2 cellular contexts compared by ENCODE assay signal in the genomic region with DNA sequence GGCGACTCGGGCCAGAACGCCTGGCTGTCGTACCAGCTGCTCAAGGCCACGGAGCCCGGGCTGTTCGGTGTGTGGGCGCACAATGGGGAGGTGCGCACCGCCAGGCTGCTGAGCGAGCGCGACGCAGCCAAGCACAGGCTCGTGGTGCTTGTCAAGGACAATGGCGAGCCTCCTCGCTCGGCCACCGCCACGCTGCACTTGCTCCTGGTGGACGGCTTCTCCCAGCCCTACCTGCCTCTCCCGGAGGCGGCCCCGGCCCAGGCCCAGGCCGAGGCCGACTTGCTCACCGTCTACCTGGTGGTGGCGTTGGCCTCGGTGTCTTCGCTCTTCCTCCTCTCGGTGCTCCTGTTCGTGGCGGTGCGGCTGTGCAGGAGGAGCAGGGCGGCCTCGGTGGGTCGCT. TPM values are rescaled to one million over a fixed set of nuclear protein-coding genes. Genes with fewer than 3 reads are reported as not detected.
"Had no signal": no experiment of that assay in that cellular context is flagged by ENCODE, and none has a peak within 500 bp of the region (broad histone marks: within the 10 kb centered on the region; RNA-seq: fewer than 3 reads in every experiment).

No MANE protein-coding gene starts in this region.

RNA-seq across cellular contexts. Expression of a gene that starts 2.2 kb away (rescaled TPM):
- total RNA-seq: GM12878 had no signal

RNA-seq across cellular contexts. Expression of a gene that starts 5.1 kb away (rescaled TPM):
- total RNA-seq: GM12878 had no signal
- polyA plus RNA-seq: GM12878 had no signal

RNA-seq across cellular contexts. Expression of a gene that starts 12.1 kb away (rescaled TPM):
- total RNA-seq: GM12878 had no signal

RNA-seq across cellular contexts. Expression of a gene that starts 14.2 kb away (rescaled TPM):
- total RNA-seq: G401, GM12878 had no signal
